34 cellular contexts compared by ENCODE assay signal in the genomic region with DNA sequence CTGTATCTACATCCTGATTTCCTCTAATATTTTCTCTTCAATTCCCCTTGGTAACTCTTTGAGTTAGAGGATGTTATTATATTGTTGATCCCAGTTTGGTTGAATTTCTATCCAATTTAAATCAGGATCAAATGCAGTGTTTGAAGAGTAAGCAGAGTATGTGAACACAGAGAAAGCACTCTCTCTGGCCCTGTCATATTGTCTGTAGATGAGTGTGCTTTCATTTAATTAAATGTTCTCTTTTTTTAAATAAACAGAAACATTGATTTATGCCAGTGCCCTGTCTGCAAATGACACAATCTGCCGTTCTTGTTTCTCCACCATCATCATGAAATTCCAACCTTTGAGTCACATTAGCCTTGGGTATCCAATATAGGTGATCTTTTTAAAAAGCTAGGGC.
"Had no signal": no experiment of that assay in that cellular context is flagged by ENCODE, and none has a peak within 500 bp of the region (broad histone marks: within the 10 kb centered on the region; RNA-seq: fewer than 3 reads in every experiment).

No MANE protein-coding gene starts in this region.

- FAIRE-seq: colon, endometrium, frontal cortex, keratinocyte, pancreas had no signal

- H3K9me3 ChIP-seq: body of pancreas, esophagus squamous epithelium, pancreas, prostate gland, upper lobe of left lung, vagina had no signal

- H3K4me1 ChIP-seq: body of pancreas, pancreas, prostate gland, upper lobe of left lung had no signal

- H3K4me1 Mint-ChIP-seq: activated CD4-positive, alpha-beta memory T cell treated with anti-CD3 and anti-CD28 coated beads, Interleukin-2, amount 10 ng/mL, durations not matched to agents 7 days and 5 days; activated CD4-positive, alpha-beta T cell treated with anti-CD3 and anti-CD28 coated beads, Interleukin-2, amount 10 ng/mL, durations not matched to agents 24 days and 14 days; activated naive CD8-positive, alpha-beta T cell treated with anti-CD3 and anti-CD28 coated beads, Interleukin-2, amount 50 U/mL, for 24 hours; activated T-helper 17 cell treated with anti-CD3 and anti-CD28 coated beads, Interleukin-2, amount 50 U/mL, for 72 hours; naive B cell; stimulated activated memory B cell treated with anti-CD40 and anti-IgM and Interleukin-4, amounts not matched to agents 10 μg/mL and 1 μg/mL and 100 μg/mL, for 72 hours; stimulated activated naive CD8-positive, alpha-beta T cell treated with anti-CD3 and anti-CD28 coated beads, Interleukin-15, amount 100 ng/mL, for 72 hours; T-helper 17 cell had no signal

- H3K4me3 ChIP-seq: body of pancreas, esophagus squamous epithelium, pancreas, prostate gland, smooth muscle cell, upper lobe of left lung, vagina had no signal

- H3K27me3 Mint-ChIP-seq: activated CD4-positive, alpha-beta memory T cell treated with anti-CD3 and anti-CD28 coated beads, Interleukin-2, amount 10 ng/mL, durations not matched to agents 7 days and 5 days; activated CD4-positive, alpha-beta T cell treated with anti-CD3 and anti-CD28 coated beads, Interleukin-2, amount 10 ng/mL, durations not matched to agents 24 days and 14 days; activated naive CD8-positive, alpha-beta T cell treated with anti-CD3 and anti-CD28 coated beads, Interleukin-2, amount 50 U/mL, for 24 hours; activated T-helper 17 cell treated with anti-CD3 and anti-CD28 coated beads, Interleukin-2, amount 50 U/mL, for 72 hours; naive B cell; stimulated activated memory B cell treated with anti-CD40 and anti-IgM and Interleukin-4, amounts not matched to agents 10 μg/mL and 1 μg/mL and 100 μg/mL, for 72 hours; stimulated activated naive CD8-positive, alpha-beta T cell treated with anti-CD3 and anti-CD28 coated beads, Interleukin-15, amount 100 ng/mL, for 72 hours; T-helper 17 cell had no signal

- H3K27ac ChIP-seq: body of pancreas, epithelial cell of prostate, esophagus squamous epithelium, pancreas, prostate gland, upper lobe of left lung, vagina had no signal

- H3K27me3 ChIP-seq: body of pancreas, esophagus squamous epithelium, pancreas, upper lobe of left lung, vagina had no signal

- H3K9me3 Mint-ChIP-seq: activated CD4-positive, alpha-beta memory T cell treated with anti-CD3 and anti-CD28 coated beads, Interleukin-2, amount 10 ng/mL, durations not matched to agents 7 days and 5 days; activated CD4-positive, alpha-beta T cell treated with anti-CD3 and anti-CD28 coated beads, Interleukin-2, amount 10 ng/mL, durations not matched to agents 24 days and 14 days; neural crest cell had no signal

- ATAC-seq: activated naive CD8-positive, alpha-beta T cell treated with anti-CD3 and anti-CD28 coated beads, Interleukin-2, amount 50 U/mL, for 24 hours; activated T-cell treated with anti-CD3 and anti-CD28 coated beads, Interleukin-2, amount 50 U/mL, for 4 hours; activated T-helper 17 cell treated with anti-CD3 and anti-CD28 coated beads, Interleukin-2, amount 50 U/mL, for 72 hours; stimulated activated memory B cell treated with anti-CD40 and anti-IgM and Interleukin-4, amounts not matched to agents 10 μg/mL and 1 μg/mL and 100 μg/mL, for 72 hours; stimulated activated naive CD8-positive, alpha-beta T cell treated with anti-CD3 and anti-CD28 coated beads, Interleukin-15, amount 100 ng/mL, for 72 hours; T-helper 17 cell had no signal

- H3K4me3 Mint-ChIP-seq: activated CD4-positive, alpha-beta memory T cell treated with anti-CD3 and anti-CD28 coated beads, Interleukin-2, amount 10 ng/mL, durations not matched to agents 7 days and 5 days; activated CD4-positive, alpha-beta T cell treated with anti-CD3 and anti-CD28 coated beads, Interleukin-2, amount 10 ng/mL, durations not matched to agents 24 days and 14 days; activated naive CD8-positive, alpha-beta T cell treated with anti-CD3 and anti-CD28 coated beads, Interleukin-2, amount 50 U/mL, for 24 hours; activated T-cell treated with anti-CD3 and anti-CD28 coated beads, Interleukin-2, amount 50 U/mL, for 4 hours; activated T-helper 17 cell treated with anti-CD3 and anti-CD28 coated beads, Interleukin-2, amount 50 U/mL, for 72 hours; mesothelial cell of epicardium; naive B cell; neural crest cell; stimulated activated memory B cell treated with anti-CD40 and anti-IgM and Interleukin-4, amounts not matched to agents 10 μg/mL and 1 μg/mL and 100 μg/mL, for 72 hours; stimulated activated naive CD8-positive, alpha-beta T cell treated with anti-CD3 and anti-CD28 coated beads, Interleukin-15, amount 100 ng/mL, for 72 hours; T-helper 17 cell had no signal

- H3K27ac Mint-ChIP-seq: activated CD4-positive, alpha-beta memory T cell treated with anti-CD3 and anti-CD28 coated beads, Interleukin-2, amount 10 ng/mL, durations not matched to agents 7 days and 5 days; activated CD4-positive, alpha-beta T cell treated with anti-CD3 and anti-CD28 coated beads, Interleukin-2, amount 10 ng/mL, durations not matched to agents 24 days and 14 days; activated naive CD8-positive, alpha-beta T cell treated with anti-CD3 and anti-CD28 coated beads, Interleukin-2, amount 50 U/mL, for 24 hours; activated T-helper 17 cell treated with anti-CD3 and anti-CD28 coated beads, Interleukin-2, amount 50 U/mL, for 72 hours; naive B cell; stimulated activated memory B cell treated with anti-CD40 and anti-IgM and Interleukin-4, amounts not matched to agents 10 μg/mL and 1 μg/mL and 100 μg/mL, for 72 hours; stimulated activated naive CD8-positive, alpha-beta T cell treated with anti-CD3 and anti-CD28 coated beads, Interleukin-15, amount 100 ng/mL, for 72 hours; T-helper 17 cell had no signal

- H3K4me2 ChIP-seq: smooth muscle cell had no signal

- DNase-seq: activated CD4-positive, alpha-beta memory T cell treated with anti-CD3 and anti-CD28 coated beads, Interleukin-2, amount 10 ng/mL, durations not matched to agents 7 days and 5 days; activated CD4-positive, alpha-beta T cell treated with anti-CD3 and anti-CD28 coated beads, Interleukin-2, amount 10 ng/mL, durations not matched to agents 24 days and 14 days; activated CD4-positive, CD25-positive, alpha-beta regulatory T cell treated with anti-CD3 and anti-CD28 coated beads, Interleukin-2, amount 50 U/mL, for 72 hours; activated gamma-delta T cell treated with Interleukin-2 at 50 U/mL for 16 hours; activated naive CD4-positive, alpha-beta T cell treated with anti-CD3 and anti-CD28 coated beads, Interleukin-2, amount 50 U/mL, for 16 hours; activated naive CD8-positive, alpha-beta T cell treated with anti-CD3 and anti-CD28 coated beads, Interleukin-2, amount 50 U/mL, for 24 hours; activated T-cell treated with anti-CD3 and anti-CD28 coated beads, Interleukin-2, amount 50 U/mL, for 4 hours; dermis blood vessel endothelial cell; effector CD8-positive, alpha-beta T cell; esophagus squamous epithelium; left cardiac atrium; mammary epithelial cell; naive B cell; stimulated activated CD4-positive, alpha-beta T cell treated with anti-CD3 and anti-CD28 coated beads, Interleukin-1b, Interleukin-23, amount 100 ng/mL, for 48 hours; stimulated activated CD4-positive, alpha-beta T cell treated with anti-CD3 and anti-CD28 coated beads, Interleukin-4, amount 100 ng/mL, for 4 hours; stimulated activated CD8-positive, alpha-beta memory T cell treated with anti-CD3 and anti-CD28 coated beads, Interleukin-4, amount 100 ng/mL, for 48 hours; stimulated activated naive CD8-positive, alpha-beta T cell treated with anti-CD3 and anti-CD28 coated beads, Interleukin-15, amount 100 ng/mL, for 72 hours; T-helper 17 cell; T1000; upper lobe of left lung had no signal

- H3K36me3 Mint-ChIP-seq: naive B cell; stimulated activated memory B cell treated with anti-CD40 and anti-IgM and Interleukin-4, amounts not matched to agents 10 μg/mL and 1 μg/mL and 100 μg/mL, for 72 hours had no signal

- H3K36me3 ChIP-seq: esophagus squamous epithelium, pancreas, prostate gland, upper lobe of left lung, vagina had no signal
